In genomic region chr12:31072962-31073361, GRCh38 we compare ENCODE assay signal across 8 cellular contexts. TPM values are rescaled to one million over a fixed set of nuclear protein-coding genes. Genes with fewer than 3 reads are reported as not detected.
DNase-seq lines count a peak whose midpoint lies in the region; ATAC-seq and TF ChIP-seq lines count a peak whose summit lies in the region.
"Not testable (repeated sequence)": the region's sequence is repeated elsewhere in the genome, so short reads cannot be mapped to it uniquely, and the experiment has no call there.

No MANE protein-coding gene starts in this region.

- H2BK15ac ChIP-seq in neuronal stem cell (ENCODE audit: low read length), result not testable (repeated sequence)

- H4K8ac ChIP-seq in neuronal stem cell (ENCODE audit: low read depth, low read length), result not testable (repeated sequence)

- not testable (repeated sequence) for H3K18ac ChIP-seq in neuronal stem cell (ENCODE audit: low read length)

- H3K27me3 ChIP-seq in Panc1 (ENCODE audit: control insufficient read depth, insufficient read depth, low read length); neuronal stem cell (ENCODE audit: control insufficient read depth in 3 of 3, insufficient read depth in 3 of 3, low read depth in 1 of 3, low read length in 3 of 3); thymus (ENCODE audit: control insufficient read depth, insufficient read depth): not testable (repeated sequence)

- H3K36me3 ChIP-seq in KOPT-K1 (ENCODE audit: insufficient read depth, low read length); Panc1 (ENCODE audit: control insufficient read depth, insufficient read depth, low read length); neuronal stem cell (replicated peaks in 1 of 2; ENCODE audit: control insufficient read depth in 2 of 2, insufficient read depth in 2 of 2, low read length in 2 of 2); thymus (ENCODE audit: control insufficient read depth, insufficient read depth): not testable (repeated sequence)

- H3K27me3 Mint-ChIP-seq in activated T-helper 17 cell treated with anti-CD3 and anti-CD28 coated beads, Interleukin-2, amount 50 U/mL, for 72 hours; effector memory CD8-positive, alpha-beta T cell: not testable (repeated sequence)

- peak overlapping the region; percentile 99 for H3K4me3 Mint-ChIP-seq in activated T-helper 17 cell treated with anti-CD3 and anti-CD28 coated beads, Interleukin-2, amount 50 U/mL, for 72 hours
- peak overlapping the region; percentile 96 to 99 for H3K4me3 Mint-ChIP-seq in effector memory CD8-positive, alpha-beta T cell

- H3K27ac ChIP-seq in KOPT-K1 (ENCODE audit: low read depth, low read length, poor library complexity, severe bottlenecking), result peak overlapping the region; percentile 90
- peak overlapping the region; percentile 91 for H3K27ac ChIP-seq in Panc1 (ENCODE audit: low read length)
- H3K27ac ChIP-seq in neuronal stem cell (replicated peaks; ENCODE audit: low read length); thymus (ENCODE audit: low read depth): not testable (repeated sequence)

- not testable (repeated sequence) for H3K4me1 ChIP-seq in Panc1 (ENCODE audit: control insufficient read depth, insufficient read depth, low read length); neuronal stem cell (ENCODE audit: control insufficient read depth in 2 of 2, insufficient read depth in 1 of 2, low read depth in 1 of 2, low read length in 2 of 2); thymus (ENCODE audit: control insufficient read depth, insufficient read depth, low read length)

- H2AFZ ChIP-seq in neuronal stem cell (ENCODE audit: low read length), result peak overlapping the region; percentile 77

- H4K91ac ChIP-seq in neuronal stem cell (ENCODE audit: low read depth, low read length, poor library complexity), result not testable (repeated sequence)

- in situ Hi-C loops in Panc1 (cut with HindIII; ENCODE audit: low pct_unique_long_range_greater_than_20kb, low sequenced_read_pairs), result not testable (repeated sequence)

- not testable (repeated sequence) for H3K23ac ChIP-seq in neuronal stem cell (ENCODE audit: low read depth, low read length, poor library complexity)

- intact Hi-C loops in Panc1 (cut with micrococcal nuclease; ENCODE audit: unreplicated experiment), result loop anchor here (5.0 kb wide), 1 partner anchor 226 kb away; no protein-coding TSS in a partner anchor

- peaks cover 28% of the 10 kb centered on the region for H3K36me3 Mint-ChIP-seq in activated T-helper 17 cell treated with anti-CD3 and anti-CD28 coated beads, Interleukin-2, amount 50 U/mL, for 72 hours (ENCODE audit: low read depth)
- H3K36me3 Mint-ChIP-seq in effector memory CD8-positive, alpha-beta T cell (ENCODE audit: insufficient read depth), result peaks cover 16% of the 10 kb centered on the region

- H2BK12ac ChIP-seq in neuronal stem cell (ENCODE audit: low read length), result not testable (repeated sequence)

- peak; percentile 23 for ATAC-seq in Panc1
- not testable (repeated sequence) for ATAC-seq in activated T-helper 17 cell treated with anti-CD3 and anti-CD28 coated beads, Interleukin-2, amount 50 U/mL, for 72 hours (replicated peaks); effector memory CD8-positive, alpha-beta T cell (replicated peaks)

- H3K9ac ChIP-seq in neuronal stem cell (ENCODE audit: low read depth, low read length, poor library complexity), result not testable (repeated sequence)

- not testable (repeated sequence) for H3K9me3 ChIP-seq in KOPT-K1 (ENCODE audit: insufficient read depth, low read length, poor library complexity, severe bottlenecking); Panc1 (ENCODE audit: control insufficient read depth, insufficient read depth, low read depth, low read length); neuronal stem cell (replicated peaks in 1 of 2; ENCODE audit: control insufficient read depth in 2 of 2, insufficient read depth in 1 of 2, low read depth in 1 of 2, low read length in 2 of 2); thymus (ENCODE audit: control insufficient read depth)

- POLR2A ChIA-PET in Panc1 (lab: Charles Lee), result not testable (repeated sequence)

- CTCF ChIA-PET in Panc1 (lab: Charles Lee), result not testable (repeated sequence)

- not testable (repeated sequence) for H3K4me1 Mint-ChIP-seq in activated T-helper 17 cell treated with anti-CD3 and anti-CD28 coated beads, Interleukin-2, amount 50 U/mL, for 72 hours
- H3K4me1 Mint-ChIP-seq in effector memory CD8-positive, alpha-beta T cell (ENCODE audit: low read depth in 2 of 2), result peaks cover 18 to 26% of the 10 kb centered on the region in 2 donors

- H3K4ac ChIP-seq in neuronal stem cell (ENCODE audit: low read length), result not testable (repeated sequence)

- peak overlapping the region; percentile 96 for H3K27ac Mint-ChIP-seq in activated T-helper 17 cell treated with anti-CD3 and anti-CD28 coated beads, Interleukin-2, amount 50 U/mL, for 72 hours
- peak overlapping the region; percentile 81 to 98 for H3K27ac Mint-ChIP-seq in effector memory CD8-positive, alpha-beta T cell

- H3K4me3 ChIP-seq in Panc1 (ENCODE audit: low read depth in 2 of 2, low read length in 2 of 2) (peak overlapping the region; percentile 61 to 97), neuronal stem cell (ENCODE audit: low read length in 2 of 2) (peak overlapping the region in 1 of 2 donors; percentile 59), thymus (ENCODE audit: low read length) (peak overlapping the region; percentile 63)

- not testable (repeated sequence) for BruUV-seq in Panc1 (replicated peaks; lab: Mats Ljungman, UMichigan)

- WGBS in neuronal stem cell (ENCODE audit: extremely low coverage in 2 of 2, insufficient read length in 2 of 2, insufficient replicate concordance in 1 of 2), 2 donors, result no CpG with 5 or more reads among the region's 6 CpGs
- WGBS in thymus, result 72% methylated on average over 6 of the region's 6 CpGs

- not testable (repeated sequence) for H3K79me1 ChIP-seq in neuronal stem cell (ENCODE audit: low read depth, low read length)

- peak overlapping the region; percentile 18 for H3K4me2 ChIP-seq in neuronal stem cell (ENCODE audit: insufficient read depth, low read length, poor library complexity, severe bottlenecking)

- not testable (repeated sequence) for H3K14ac ChIP-seq in neuronal stem cell (ENCODE audit: low read length)

- H2BK120ac ChIP-seq in neuronal stem cell (ENCODE audit: low read depth, low read length), result not testable (repeated sequence)

- H2AK5ac ChIP-seq in neuronal stem cell (ENCODE audit: low read depth, low read length), result not testable (repeated sequence)

- DNase-seq in DMS 273 (lab: John Stamatoyannopoulos, UW; ENCODE audit: unreplicated experiment) (peak; percentile 14), islet precursor cell (peak; percentile 52)
- DNase-seq in Panc1 (ENCODE audit: low read depth, low spot score); effector memory CD8-positive, alpha-beta T cell; neuronal stem cell (ENCODE audit: low spot score): not testable (repeated sequence)

- not testable (repeated sequence) for TF ChIP-seq CTCF in Panc1 (IDR thresholded peaks at IDR 0.05)

- not testable (repeated sequence) for H3K9me3 Mint-ChIP-seq in activated T-helper 17 cell treated with anti-CD3 and anti-CD28 coated beads, Interleukin-2, amount 50 U/mL, for 72 hours; effector memory CD8-positive, alpha-beta T cell

- not testable (repeated sequence) for H2BK5ac ChIP-seq in neuronal stem cell (ENCODE audit: low read length)

RNA-seq across cellular contexts. Expression of gene DDX11, which starts 0.7 kb away (rescaled TPM):
- 96.2 TPM for total RNA-seq in Panc1 (2021; ENCODE audit: unreplicated experiment)
- polyA plus RNA-seq in Panc1 (2012; ENCODE audit: insufficient read length), result 49.4 TPM
- total RNA-seq in activated T-helper 17 cell treated with anti-CD3 and anti-CD28 coated beads, Interleukin-2, amount 50 U/mL, for 72 hours, result 100 to 1,000 TPM; 147 to 149 TPM
- 36.0 TPM for polyA plus RNA-seq in neuronal stem cell (2013, experiment 1 of 2)
- 34.3 TPM for polyA plus RNA-seq in neuronal stem cell (2013, experiment 2 of 2)
- polyA plus RNA-seq in thymus, result 19.6 TPM
